Comparison of ENCODE assay signal across 11 cellular contexts in the genomic region with DNA sequence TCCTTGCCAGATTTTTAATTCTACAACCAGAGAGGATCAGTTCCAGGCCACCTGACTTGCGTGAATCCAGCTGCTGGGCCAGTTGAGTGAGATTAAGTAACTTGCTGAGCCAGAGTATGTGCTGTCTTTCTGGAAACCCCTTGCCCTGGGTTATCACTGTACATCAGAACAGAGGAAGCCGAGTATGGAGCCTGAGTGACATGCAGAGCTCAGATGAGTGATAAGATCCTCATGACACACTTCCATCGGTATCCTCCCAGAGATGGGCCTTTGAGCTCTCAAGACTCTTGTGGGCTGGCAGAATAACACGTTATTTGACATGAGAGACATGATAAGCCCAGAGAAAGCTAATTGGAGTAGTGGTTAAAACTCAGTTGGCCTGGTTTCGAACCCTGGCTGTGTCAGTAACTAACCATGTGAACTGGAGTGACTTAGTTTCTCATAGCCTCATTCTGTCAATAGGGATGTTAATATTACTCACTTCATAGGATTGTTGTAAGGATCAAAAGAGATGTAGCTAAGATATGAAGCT.
DNase-seq lines count a peak whose midpoint lies in the region; ATAC-seq and TF ChIP-seq lines count a peak whose summit lies in the region.
"Had no signal": no experiment of that assay in that cellular context is flagged by ENCODE, and none has a peak within 500 bp of the region (broad histone marks: within the 10 kb centered on the region; RNA-seq: fewer than 3 reads in every experiment).

No MANE protein-coding gene starts in this region.

- no peaks in the 10 kb centered on the region for H3K27me3 ChIP-seq in CD8-positive, alpha-beta T cell (ENCODE audit: insufficient read depth, low read length)
- H3K27me3 ChIP-seq in H9 (ENCODE audit: insufficient read depth, low read length) (no peaks in the 10 kb centered on the region), gastroesophageal sphincter (no peaks in the 10 kb centered on the region), transverse colon (no peaks in the 10 kb centered on the region)
- H3K27me3 ChIP-seq in naive thymus-derived CD4-positive, alpha-beta T cell (ENCODE audit: control insufficient read depth in 2 of 2, insufficient read depth in 2 of 2, low read length in 2 of 2): no peaks in the 10 kb centered on the region

- H2BK15ac ChIP-seq in H9 (ENCODE audit: low read depth, low read length): no peak overlapping the region

- no peak overlapping the region for H2AFZ ChIP-seq in H9 (ENCODE audit: low read length)

- H2BK5ac ChIP-seq in H9 (ENCODE audit: insufficient read length, low read length): no peak overlapping the region

- H3K36me3 ChIP-seq in CD8-positive, alpha-beta T cell (ENCODE audit: insufficient read depth, low read length): no peaks in the 10 kb centered on the region
- no peaks in the 10 kb centered on the region for H3K36me3 ChIP-seq in naive thymus-derived CD4-positive, alpha-beta T cell (ENCODE audit: control insufficient read depth in 2 of 3, insufficient read depth in 3 of 3, low read length in 3 of 3)
- H3K36me3 ChIP-seq in gastroesophageal sphincter: no peaks in the 10 kb centered on the region
- H3K36me3 ChIP-seq in transverse colon: no peaks in the 10 kb centered on the region

- H4K91ac ChIP-seq in H9 (ENCODE audit: insufficient read length, low read depth, low read length): no peak overlapping the region

- H2AK5ac ChIP-seq in H9 (ENCODE audit: insufficient read length, low read length): no peak overlapping the region

- intact Hi-C loops in CD8-positive, alpha-beta T cell (cut with DNase I, micrococcal nuclease): loop anchor here in 1 of 2 experiments (10.0 kb wide), 2 partner anchors 120 to 380 kb away; no protein-coding TSS in a partner anchor
- intact Hi-C loops in naive thymus-derived CD4-positive, alpha-beta T cell (cut with micrococcal nuclease): loop anchor here in 1 of 2 donors (1.0 kb wide), 1 partner anchor 385 kb away; no protein-coding TSS in a partner anchor
- intact Hi-C loops in transverse colon (cut with DNase I; ENCODE audit: low total_unique reads): no loop called here

- H3K18ac ChIP-seq in H9 (ENCODE audit: insufficient read length, low read depth, low read length): no peak overlapping the region

- no peak overlapping the region for H2BK12ac ChIP-seq in H9 (ENCODE audit: insufficient read length, low read depth, low read length)

- no peaks in the 10 kb centered on the region for H3K27me3 Mint-ChIP-seq in CD8-positive, alpha-beta T cell (ENCODE audit: low read depth)
- H3K27me3 Mint-ChIP-seq in H9 (ENCODE audit: low read depth): no peaks in the 10 kb centered on the region
- no peaks in the 10 kb centered on the region for H3K27me3 Mint-ChIP-seq in activated naive CD8-positive, alpha-beta T cell treated with anti-CD3 and anti-CD28 coated beads for 36 hours
- no peaks in the 10 kb centered on the region for H3K27me3 Mint-ChIP-seq in naive thymus-derived CD4-positive, alpha-beta T cell

- H3K14ac ChIP-seq in H9 (ENCODE audit: insufficient read depth, low read length): no peak overlapping the region

- H3K4me2 ChIP-seq in H9 (ENCODE audit: insufficient read depth, insufficient read length, low read length): no peak overlapping the region

- H3K56ac ChIP-seq in H9 (ENCODE audit: insufficient read length, low read depth, low read length): no peak overlapping the region

- no peak overlapping the region for H3K4me3 Mint-ChIP-seq in CD8-positive, alpha-beta T cell
- no peak overlapping the region for H3K4me3 Mint-ChIP-seq in H9
- H3K4me3 Mint-ChIP-seq in activated naive CD8-positive, alpha-beta T cell treated with anti-CD3 and anti-CD28 coated beads for 36 hours: no peak overlapping the region
- peak overlapping the region in 6 of 10 donors; percentile 1 to 42 (median 7) for H3K4me3 Mint-ChIP-seq in naive thymus-derived CD4-positive, alpha-beta T cell

- TF ChIP-seq POLR2A in gastroesophageal sphincter (IDR thresholded peaks at IDR 0.05): no peak
- no peak for TF ChIP-seq POLR2A in transverse colon (IDR thresholded peaks at IDR 0.05)

- no peaks in the 10 kb centered on the region for H4K20me1 ChIP-seq in H9 (ENCODE audit: control insufficient read depth, insufficient read depth, insufficient read length)

- no peak overlapping the region for H3K23ac ChIP-seq in H9 (ENCODE audit: insufficient read length, low read depth, low read length)

- H3K27ac Mint-ChIP-seq in CD8-positive, alpha-beta T cell: peak overlapping the region; percentile 82
- H3K27ac Mint-ChIP-seq in H9: peak overlapping the region in 2 of 3 experiments; percentile 4 to 34; a peak in 1 of 7 replicates
- peak overlapping the region; percentile 73 for H3K27ac Mint-ChIP-seq in activated naive CD8-positive, alpha-beta T cell treated with anti-CD3 and anti-CD28 coated beads for 36 hours
- peak overlapping the region; percentile 7 to 88 (median 71) for H3K27ac Mint-ChIP-seq in naive thymus-derived CD4-positive, alpha-beta T cell

- H3K9me3 Mint-ChIP-seq in CD8-positive, alpha-beta T cell: no peaks in the 10 kb centered on the region
- H3K9me3 Mint-ChIP-seq in H9: no peaks in the 10 kb centered on the region
- H3K9me3 Mint-ChIP-seq in activated naive CD8-positive, alpha-beta T cell treated with anti-CD3 and anti-CD28 coated beads for 36 hours: no peaks in the 10 kb centered on the region
- no peaks in the 10 kb centered on the region for H3K9me3 Mint-ChIP-seq in naive thymus-derived CD4-positive, alpha-beta T cell

- peaks cover 53% of the 10 kb centered on the region for H3K4me1 Mint-ChIP-seq in CD8-positive, alpha-beta T cell (ENCODE audit: low read depth)
- peaks cover 13 to 14% of the 10 kb centered on the region in 2 experiments for H3K4me1 Mint-ChIP-seq in H9
- peaks cover 46% of the 10 kb centered on the region for H3K4me1 Mint-ChIP-seq in activated naive CD8-positive, alpha-beta T cell treated with anti-CD3 and anti-CD28 coated beads for 36 hours
- H3K4me1 Mint-ChIP-seq in naive thymus-derived CD4-positive, alpha-beta T cell: peaks cover 25 to 68% (median 50%) of the 10 kb centered on the region in 7 donors

- no peak for TF ChIP-seq EP300 in gastroesophageal sphincter (IDR thresholded peaks at IDR 0.05)
- TF ChIP-seq EP300 in transverse colon (IDR thresholded peaks at IDR 0.05; ENCODE audit: low read depth): no peak

- no peaks in the 10 kb centered on the region for H3K9me3 ChIP-seq in CD8-positive, alpha-beta T cell (ENCODE audit: low read length)
- no peaks in the 10 kb centered on the region for H3K9me3 ChIP-seq in H9 (ENCODE audit: control insufficient read depth, low read depth, low read length)
- no peaks in the 10 kb centered on the region for H3K9me3 ChIP-seq in naive thymus-derived CD4-positive, alpha-beta T cell (ENCODE audit: control insufficient read depth in 2 of 3, low read length in 3 of 3)
- no peaks in the 10 kb centered on the region for H3K9me3 ChIP-seq in gastroesophageal sphincter
- H3K9me3 ChIP-seq in transverse colon: no peaks in the 10 kb centered on the region

- no peak overlapping the region for H2BK20ac ChIP-seq in H9 (ENCODE audit: low read depth, low read length, poor library complexity, severe bottlenecking)

- no peaks in the 10 kb centered on the region for H3K79me1 ChIP-seq in H9 (ENCODE audit: insufficient read depth, low read depth, low read length, poor library complexity, severe bottlenecking)

- H3K9ac ChIP-seq in H9 (ENCODE audit: extremely low read depth, insufficient read length, low read length): no peak overlapping the region

- TF ChIP-seq CTCF in CD8-positive, alpha-beta T cell (IDR thresholded peaks at IDR 0.05): no peak
- TF ChIP-seq CTCF in H9 (conservative IDR thresholded peaks at IDR 0.05) (no peak), gastroesophageal sphincter (IDR thresholded peaks at IDR 0.05) (no peak), transverse colon (IDR thresholded peaks at IDR 0.05) (no peak)

- H3K79me2 ChIP-seq in H9 (ENCODE audit: insufficient read depth, low read length): no peaks in the 10 kb centered on the region

- H3K4me1 ChIP-seq in CD8-positive, alpha-beta T cell (ENCODE audit: insufficient read depth, low read length): peaks cover 38% of the 10 kb centered on the region
- H3K4me1 ChIP-seq in H9 (ENCODE audit: insufficient read depth, low read length) (0 out of 2 replicates have a peak, but pooled peaks cover 4% of the 10 kb centered on the region), gastroesophageal sphincter (peaks cover 8 to 55% (median 11%) of the 10 kb centered on the region in 3 donors), transverse colon (peaks cover 6 to 51% (median 14%) of the 10 kb centered on the region in 4 donors)
- peaks cover 5 to 24% of the 10 kb centered on the region in 2 donors for H3K4me1 ChIP-seq in naive thymus-derived CD4-positive, alpha-beta T cell (ENCODE audit: control insufficient read depth in 2 of 2, insufficient read depth in 2 of 2, low read length in 2 of 2)

- no peak overlapping the region for H3K4ac ChIP-seq in H9 (ENCODE audit: low read depth, low read length)

- H3T11ph ChIP-seq in H9 (ENCODE audit: low read length): no peak overlapping the region

- peak; percentile 51 for ATAC-seq in CD8-positive, alpha-beta T cell
- peak; percentile 53 for ATAC-seq in naive thymus-derived CD4-positive, alpha-beta T cell
- no peak for ATAC-seq in gastroesophageal sphincter

- no peaks in the 10 kb centered on the region for H3K36me3 Mint-ChIP-seq in CD8-positive, alpha-beta T cell
- H3K36me3 Mint-ChIP-seq in H9 (ENCODE audit: insufficient read depth in 1 of 3, low read depth in 3 of 3): no peaks in the 10 kb centered on the region
- peaks cover 4% of the 10 kb centered on the region for H3K36me3 Mint-ChIP-seq in activated naive CD8-positive, alpha-beta T cell treated with anti-CD3 and anti-CD28 coated beads for 36 hours
- peaks cover 0 to 4% (median 0%) of the 10 kb centered on the region in 5 donors for H3K36me3 Mint-ChIP-seq in naive thymus-derived CD4-positive, alpha-beta T cell

- no CpG with 5 or more reads among the region's 5 CpGs for WGBS in H9 (ENCODE audit: extremely low coverage, insufficient read length, low lambda C conversion rate)
- WGBS in gastroesophageal sphincter (ENCODE audit: low coverage in 1 of 2), 2 donors: 74 to 92% methylated on average over 2 to 5 of the region's 5 CpGs
- WGBS in transverse colon (ENCODE audit: low coverage in 1 of 2), 2 donors: 55 to 90% methylated on average over 2 to 5 of the region's 5 CpGs

- H4K5ac ChIP-seq in H9 (ENCODE audit: insufficient read length, low read depth, low read length): no peak overlapping the region

- CTCF ChIA-PET in CD8-positive, alpha-beta T cell (lab: Charles Lee): interaction anchor here (1.5 to 1.6 kb wide), 2 partner anchors 156 to 384 kb away, joined by 4 to 5 read pairs; no protein-coding TSS in a partner anchor
- CTCF ChIA-PET in naive thymus-derived CD4-positive, alpha-beta T cell (lab: Charles Lee): interaction anchor here (1.2 to 1.9 kb wide), 4 partner anchors 121 to 416 kb away, joined by 3 to 10 read pairs (median 3); no protein-coding TSS in a partner anchor

- no peak for DNase-seq in CD8-positive, alpha-beta T cell
- DNase-seq in H9: no peak
- DNase-seq in activated naive CD8-positive, alpha-beta T cell treated with anti-CD3 and anti-CD28 coated beads for 36 hours: no peak
- no peak for DNase-seq in naive thymus-derived CD4-positive, alpha-beta T cell
- no peak for DNase-seq in transverse colon
- no peak for DNase-seq in NCI-H1930 (lab: John Stamatoyannopoulos, UW)
- no peak for DNase-seq in NCI-H187 treated with DMSO at 0.1 percent for 48 hours (lab: John Stamatoyannopoulos, UW)
- DNase-seq: Kasumi-1; kidney glomerular epithelial cell; stimulated activated CD4-positive, alpha-beta T cell treated with anti-CD3 and anti-CD28 coated beads, Interleukin-12 subunit alpha, Interleukin-12 subunit beta, amount 100 ng/mL, for 4 hours had no signal

- H3K23me2 ChIP-seq in H9 (ENCODE audit: insufficient read length, low read depth, low read length, poor library complexity, severe bottlenecking): no peaks in the 10 kb centered on the region

- H2BK120ac ChIP-seq in H9 (ENCODE audit: low read depth, low read length, poor library complexity, severe bottlenecking): no peak overlapping the region

- in situ Hi-C loops in transverse colon (cut with MboI; ENCODE audit: low pct_ligation_motif_present in 1 of 4, low pct_unique_long_range_greater_than_20kb in 1 of 4, low sequenced_read_pairs in 3 of 4): no loop called here

- H3K4me3 ChIP-seq in CD8-positive, alpha-beta T cell (ENCODE audit: low read depth, low read length): no peak overlapping the region
- no peak overlapping the region for H3K4me3 ChIP-seq in naive thymus-derived CD4-positive, alpha-beta T cell (ENCODE audit: low read length)
- H3K4me3 ChIP-seq in gastroesophageal sphincter: no peak overlapping the region
- H3K4me3 ChIP-seq in transverse colon: no peak overlapping the region

- no peak overlapping the region for H3K27ac ChIP-seq in CD8-positive, alpha-beta T cell (ENCODE audit: low read depth, low read length)
- no peak overlapping the region for H3K27ac ChIP-seq in H9 (ENCODE audit: insufficient read length, low read depth, low read length)
- peak overlapping the region; percentile 21 for H3K27ac ChIP-seq in naive thymus-derived CD4-positive, alpha-beta T cell (ENCODE audit: low read depth, low read length)
- H3K27ac ChIP-seq in gastroesophageal sphincter: peak overlapping the region in 1 of 4 donors; percentile 12
- H3K27ac ChIP-seq in transverse colon: peak overlapping the region in 2 of 4 donors; percentile 11 to 17

- H4K8ac ChIP-seq in H9 (replicated peaks; ENCODE audit: insufficient read length, low read depth, low read length): no peak overlapping the region

- POLR2A ChIA-PET in CD8-positive, alpha-beta T cell (lab: Charles Lee): interaction anchor here (0.8 to 1.1 kb wide), 4 partner anchors 102 to 386 kb away, joined by 3 to 4 read pairs (median 3); no protein-coding TSS in a partner anchor
- POLR2A ChIA-PET in naive thymus-derived CD4-positive, alpha-beta T cell (lab: Charles Lee): interaction anchor here (1.0 to 2.6 kb wide), 4 partner anchors 28 to 412 kb away, joined by 3 to 9 read pairs (median 3); no protein-coding TSS in a partner anchor

Comparison
In these comparisons a context has a peak if more than half of its experiments do, and no peak if none do; other contexts are left out.
1. H3K27ac Mint-ChIP-seq: peak in every context shown above with its lines; median percentile 82 in CD8-positive, alpha-beta T cell; 73 in activated naive CD8-positive, alpha-beta T cell treated with anti-CD3 and anti-CD28 coated beads for 36 hours; 71 in naive thymus-derived CD4-positive, alpha-beta T cell; 19 in H9.
2. H3K4me3 Mint-ChIP-seq: peak in naive thymus-derived CD4-positive, alpha-beta T cell (6 of 10); none in CD8-positive, alpha-beta T cell (single experiment), H9 (0 of 2) and activated naive CD8-positive, alpha-beta T cell treated with anti-CD3 and anti-CD28 coated beads for 36 hours (single experiment).